ENCODE assay signal across 9 cellular contexts in the genomic region with DNA sequence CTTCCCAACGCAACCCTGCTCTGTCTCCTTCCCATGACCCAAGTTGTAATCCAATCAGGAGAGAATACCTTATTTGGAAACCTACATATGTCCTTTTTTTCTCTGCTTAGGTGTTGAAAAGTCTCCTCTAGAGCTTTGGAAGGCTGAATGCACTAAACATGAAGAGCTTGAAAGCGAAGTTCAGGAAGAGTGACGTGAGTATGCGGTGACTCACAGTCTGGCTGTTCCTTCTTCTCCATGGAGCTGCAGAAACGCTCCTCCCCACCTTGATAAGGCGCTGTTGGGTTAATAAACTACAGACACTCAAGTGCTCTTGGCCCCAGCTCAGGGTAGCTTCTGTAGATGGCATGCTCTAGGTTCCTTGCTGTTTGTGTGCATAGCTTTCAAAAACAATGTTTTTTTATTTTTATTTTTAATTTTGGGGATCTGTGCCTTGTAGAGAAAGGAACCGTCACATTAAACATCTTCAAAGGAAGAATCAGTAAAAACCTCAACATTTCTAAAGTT. TPM values are rescaled to one million over a fixed set of nuclear protein-coding genes. Genes with fewer than 3 reads are reported as not detected.
DNase-seq lines count a peak whose midpoint lies in the region; ATAC-seq, FAIRE-seq and TF ChIP-seq lines count a peak whose summit lies in the region.
"Had no signal": no experiment of that assay in that cellular context is flagged by ENCODE, and none has a peak within 500 bp of the region (broad histone marks: within the 10 kb centered on the region; RNA-seq: fewer than 3 reads in every experiment).

No MANE protein-coding gene starts in this region.

- no peak overlapping the region for H3K23ac ChIP-seq in H1 (ENCODE audit: insufficient read length)
- H3K23ac ChIP-seq in mesenchymal stem cell (ENCODE audit: low read length in 2 of 2): no peak overlapping the region

- H3K4ac ChIP-seq in H1 (replicated peaks; ENCODE audit: insufficient read length, low read depth, low read length): no peak overlapping the region
- no peak overlapping the region for H3K4ac ChIP-seq in mesenchymal stem cell (ENCODE audit: low read depth in 1 of 2, low read length in 2 of 2)

- H3K14ac ChIP-seq in H1 (ENCODE audit: insufficient read length) (no peak overlapping the region), mesenchymal stem cell (ENCODE audit: low read length in 2 of 2) (no peak overlapping the region)

- no peak for FAIRE-seq in H1 (lab: Jason Lieb, UNC)

- H4K91ac ChIP-seq in H1 (replicated peaks; ENCODE audit: insufficient read length, low read length): no peak overlapping the region
- no peak overlapping the region for H4K91ac ChIP-seq in mesenchymal stem cell (ENCODE audit: low read length)

- H3K27ac ChIP-seq in H1 (ENCODE audit: low read depth, low read length): no peak overlapping the region; the same call in 1 of the 2 replicates
- peak overlapping the region; percentile 96 for H3K27ac ChIP-seq in mesenchymal stem cell (ENCODE audit: low read length, poor library complexity, severe bottlenecking)

- H3K36me3 ChIP-seq in H1 (ENCODE audit: control insufficient read depth in 2 of 4, insufficient read depth in 4 of 4, low read length in 3 of 4) (peaks cover 2 to 25% (median 15%) of the 10 kb centered on the region in 4 experiments; a peak in 7 of 8 replicates), mesenchymal stem cell (ENCODE audit: control insufficient read depth in 1 of 2, insufficient read depth in 2 of 2, low read depth in 1 of 2, low read length in 2 of 2) (peaks cover 13 to 50% of the 10 kb centered on the region in 2 experiments), H7 (replicated peaks; ENCODE audit: control insufficient read depth, insufficient read depth, low read length) (peaks cover 11% of the 10 kb centered on the region)

- DNase-seq in AG04449 (ENCODE audit: low read depth, low spot score): peak; percentile 92
- peak; percentile 50 for DNase-seq in NB4 (ENCODE audit: low read depth)
- no peak for DNase-seq in H1 (ENCODE audit: low read depth in 1 of 2, low spot score in 2 of 2)
- peak; percentile 98 for DNase-seq in mesenchymal stem cell
- no peak for DNase-seq in RPMI8226
- no peak for DNase-seq in H7
- DNase-seq in activated CD8-positive, alpha-beta memory T cell treated with anti-CD3 and anti-CD28 coated beads, Interleukin-2, amount 50 U/mL, for 4 hours: no peak
- DNase-seq: NCI-H1930 had no signal

- CTCF ChIA-PET in AG04449 (lab: Yijun Ruan, JAX) (interaction anchor here (0.9 to 5.5 kb wide), 6 partner anchors 11 to 201 kb away, joined by 3 to 26 read pairs (median 3); no protein-coding TSS in a partner anchor), H1 (lab: Charles Lee; ENCODE audit: partially characterized antibody) (interaction anchor here (0.8 to 3.8 kb wide), 8 partner anchors 21 to 211 kb away, joined by 3 to 9 read pairs (median 3); no protein-coding TSS in a partner anchor)

- peak; percentile 1 for TF ChIP-seq CTCF in AG04449 (IDR thresholded peaks at IDR 0.05; ENCODE audit: insufficient read depth, low read length, missing control alignments)
- no peak for TF ChIP-seq CTCF in NB4 (IDR thresholded peaks at IDR 0.05; ENCODE audit: low read depth, low read length)
- TF ChIP-seq CTCF in H1 (IDR thresholded peaks at IDR 0.05; ENCODE audit: control extremely low read depth in 1 of 3, insufficient read depth in 1 of 3, low read depth in 1 of 3, low read length in 3 of 3): no peak

- peaks cover 17 to 99% of the 10 kb centered on the region in 2 experiments for H3K79me2 ChIP-seq in H1 (ENCODE audit: control insufficient read depth in 1 of 2, insufficient read depth in 2 of 2, low read length in 2 of 2)

- H2BK120ac ChIP-seq in H1 (replicated peaks; ENCODE audit: low read depth, low read length) (no peak overlapping the region), mesenchymal stem cell (ENCODE audit: low read depth, low read length) (no peak overlapping the region)

- H4K8ac ChIP-seq in H1 (ENCODE audit: extremely low read depth, insufficient read depth, low read length) (no peak overlapping the region), mesenchymal stem cell (ENCODE audit: low read length) (no peak overlapping the region)

- no peaks in the 10 kb centered on the region; the same call in none of the 2 replicates for H3K23me2 ChIP-seq in H1 (ENCODE audit: low read depth, low read length)

- no peak overlapping the region for H4K5ac ChIP-seq in H1 (ENCODE audit: insufficient read length, low read depth, low read length)

- H3K4me2 ChIP-seq in H1 (ENCODE audit: insufficient read depth in 1 of 2, low read depth in 2 of 2, low read length in 2 of 2) (peak overlapping the region in 1 of 2 experiments; percentile 54; a peak in 1 of 4 replicates), mesenchymal stem cell (ENCODE audit: low read length, poor library complexity, severe bottlenecking) (no peak overlapping the region)

- POLR2A ChIA-PET in AG04449 (lab: Yijun Ruan, JAX): interaction anchor here (0.7 to 1.4 kb wide), 6 partner anchors 17 to 228 kb away, joined by 3 to 4 read pairs (median 3); partner anchors contain the start of genes BRIX1 and RAD1
- POLR2A ChIA-PET in H1 (lab: Charles Lee; ENCODE audit: partially characterized antibody): interaction anchor here (1.0 to 2.2 kb wide), 5 partner anchors 9 to 213 kb away, joined by 4 to 11 read pairs (median 5); no protein-coding TSS in a partner anchor

- ATAC-seq in GM19463 (IDR thresholded peaks at IDR 0.05; ENCODE audit: unreplicated experiment): no peak

- H3K4me1 ChIP-seq in H1 (replicated peaks in 1 of 4; ENCODE audit: control insufficient read depth in 3 of 4, insufficient read depth in 4 of 4, low read length in 3 of 4) (peaks cover 4 to 24% (median 17%) of the 10 kb centered on the region in 4 experiments; a peak in 6 of 7 replicates), mesenchymal stem cell (ENCODE audit: control insufficient read depth, insufficient read depth, low read depth, low read length) (peaks cover 16% of the 10 kb centered on the region)

- H3K27me3 ChIP-seq in H1 (replicated peaks in 1 of 4; ENCODE audit: control insufficient read depth in 3 of 4, extremely low read depth in 1 of 4, insufficient read depth in 3 of 4, low read length in 3 of 4) (no peaks in the 10 kb centered on the region), mesenchymal stem cell (ENCODE audit: control insufficient read depth in 1 of 2, insufficient read depth in 1 of 2, low read length in 2 of 2) (no peaks in the 10 kb centered on the region), H7 (ENCODE audit: control insufficient read depth, insufficient read depth, low read length) (no peaks in the 10 kb centered on the region)

- H2AK5ac ChIP-seq in H1 (ENCODE audit: low read depth, low read length) (no peak overlapping the region), mesenchymal stem cell (ENCODE audit: low read length, severe bottlenecking) (no peak overlapping the region)

- peaks cover 13 to 18% of the 10 kb centered on the region in 2 experiments for H4K20me1 ChIP-seq in H1 (replicated peaks in 1 of 2; ENCODE audit: control insufficient read depth in 1 of 2, insufficient read depth in 2 of 2, low read length in 2 of 2)

- H2BK15ac ChIP-seq in H1 (ENCODE audit: low read length): no peak overlapping the region
- H2BK15ac ChIP-seq in mesenchymal stem cell (ENCODE audit: low read depth, poor library complexity, severe bottlenecking): no peak overlapping the region

- H3K56ac ChIP-seq in H1 (replicated peaks; ENCODE audit: insufficient read length, low read depth, low read length): no peak overlapping the region

- H3K4me3 ChIP-seq in AG04449 (ENCODE audit: low read depth, low read length) (no peak overlapping the region), NB4 (ENCODE audit: low read depth, low read length) (no peak overlapping the region), H1 (ENCODE audit: extremely low read depth in 1 of 4, insufficient read depth in 2 of 4, low read depth in 3 of 4, low read length in 4 of 4) (no peak overlapping the region), mesenchymal stem cell (ENCODE audit: insufficient read depth in 1 of 2, low read depth in 1 of 2, low read length in 2 of 2) (peak overlapping the region in 1 of 2 experiments; percentile 3), H7 (ENCODE audit: insufficient read depth, low read depth, low read length) (no peak overlapping the region)

- H3K18ac ChIP-seq in H1 (ENCODE audit: extremely low read depth, low read length): no peak overlapping the region
- H3K18ac ChIP-seq in mesenchymal stem cell (ENCODE audit: low read depth in 1 of 2, low read length in 2 of 2): peak overlapping the region in 1 of 2 experiments; percentile 74

- H3K9me3 ChIP-seq in H1 (ENCODE audit: insufficient read depth in 2 of 2, low read depth in 1 of 2, low read length in 1 of 2) (no peaks in the 10 kb centered on the region), mesenchymal stem cell (ENCODE audit: control insufficient read depth, low read length) (no peaks in the 10 kb centered on the region)

- no peak for TF ChIP-seq EP300 in H1 (IDR thresholded peaks at IDR 0.05; ENCODE audit: borderline replicate concordance in 1 of 2, low read depth in 2 of 2, low read length in 2 of 2)

- H2BK12ac ChIP-seq in H1 (ENCODE audit: low read depth, low read length) (no peak overlapping the region; the same call in 1 of the 2 replicates), mesenchymal stem cell (ENCODE audit: low read length in 2 of 2) (no peak overlapping the region)

- no peaks in the 10 kb centered on the region; the same call in 1 of the 2 replicates for H3K79me1 ChIP-seq in H1 (ENCODE audit: low read depth, low read length)
- peaks cover 2% of the 10 kb centered on the region for H3K79me1 ChIP-seq in mesenchymal stem cell (replicated peaks; ENCODE audit: low read length, poor library complexity, severe bottlenecking)

- 82% methylated on average over 7 of the region's 7 CpGs; no CpG with 5 or more reads in 1 of the 2 experiments for WGBS in H1 (ENCODE audit: extremely low coverage in 1 of 2, insufficient coverage in 1 of 2, insufficient read length in 1 of 2, insufficient replicate concordance in 2 of 2, low coverage in 1 of 2, low lambda C conversion rate in 2 of 2, missing lambda C conversion rate in 1 of 2), 2 experiments
- 1% methylated on average over 5 of the region's 7 CpGs for WGBS in mesenchymal stem cell

- H2BK5ac ChIP-seq in H1 (ENCODE audit: low read depth, low read length) (no peak overlapping the region), mesenchymal stem cell (ENCODE audit: low read depth, low read length, poor library complexity, severe bottlenecking) (no peak overlapping the region)

- TF ChIP-seq POLR2A in NB4 (IDR thresholded peaks at IDR 0.05; ENCODE audit: extremely low read depth, insufficient read length): no peak
- no peak for TF ChIP-seq POLR2A in H1 (IDR thresholded peaks at IDR 0.05; ENCODE audit: control extremely low read depth in 1 of 2, low read depth in 2 of 2, low read length in 2 of 2)

- H2AFZ ChIP-seq in H1 (ENCODE audit: low read length): no peak overlapping the region
- H2AFZ ChIP-seq in mesenchymal stem cell (ENCODE audit: low read depth, low read length): no peak overlapping the region

- no peak overlapping the region for H2BK20ac ChIP-seq in H1 (ENCODE audit: low read length)

- H3K9ac ChIP-seq in H1 (replicated peaks in 1 of 4; ENCODE audit: extremely low read depth in 1 of 4, low read depth in 3 of 4, low read length in 3 of 4) (no peak overlapping the region), mesenchymal stem cell (ENCODE audit: low read length) (peak overlapping the region; percentile 58)

- TF ChIP-seq RAD21 in H1 (IDR thresholded peaks at IDR 0.05 in 1 of 2, conservative IDR thresholded peaks at IDR 0.05 in 1 of 2; ENCODE audit: low read depth in 2 of 2, low read length in 2 of 2): peak in 1 of 2 experiments; percentile 14; a peak in 1 of 4 replicates

RNA-seq across cellular contexts. Expression of gene RAI14, which starts 30.7 kb away (rescaled TPM):
- 210 and 216 TPM in 2 replicates for total RNA-seq in H1 (2021; fragmentation: NEBNext Ultra II Directional; extraction: Animal tissue kit (Norgen Biotek cat#: 25700))
- 48.4 and 54.7 TPM in 2 replicates for polyA plus RNA-seq in H1 (2011; rRNA removed)
- 85.7 TPM for polyA plus RNA-seq in H1 (2011; cell fraction: cytosol; rRNA removed)
- 309 TPM for polyA plus RNA-seq in H1 (2011; cell fraction: nucleus; rRNA removed)
- polyA plus RNA-seq in H1 (2012, experiment 1 of 2): 92.2 to 129 TPM (median 115 TPM) in 4 replicates
- 5.2 TPM for polyA plus RNA-seq in H1 (2012, experiment 2 of 2)
- polyA plus RNA-seq in H1 (2013, experiment 1 of 2): 122 TPM
- polyA plus RNA-seq in H1 (2013, experiment 2 of 2): 118 TPM
- polyA minus RNA-seq in H1 (2011; rRNA and poly(A)+ RNA removed): 477 and 553 TPM in 2 replicates
- 88.9 TPM for polyA minus RNA-seq in H1 (2011; cell fraction: cytosol; rRNA and poly(A)+ RNA removed)
- 219 TPM for polyA minus RNA-seq in H1 (2011; cell fraction: nucleus; rRNA and poly(A)+ RNA removed)
- polyA plus RNA-seq in mesenchymal stem cell (2013, experiment 1 of 2): 100 TPM
- polyA plus RNA-seq in mesenchymal stem cell (2013, experiment 2 of 2): 99.7 TPM
- total RNA-seq in H7 (2014; rRNA removed; shearing (Covaris generic)): 62.0 and 65.4 TPM in 2 replicates

Comparison
In these comparisons a context has a peak if more than half of its experiments do, and no peak if none do; other contexts are left out.
1. DNase-seq: peak in AG04449 (single experiment), NB4 (single experiment) and mesenchymal stem cell (single experiment); none in H1 (0 of 2), RPMI8226 (single experiment), H7 (single experiment) and activated CD8-positive, alpha-beta memory T cell treated with anti-CD3 and anti-CD28 coated beads, Interleukin-2, amount 50 U/mL, for 4 hours (single experiment).